Comparison of ENCODE assay signal across 20 cellular contexts in the genomic region with DNA sequence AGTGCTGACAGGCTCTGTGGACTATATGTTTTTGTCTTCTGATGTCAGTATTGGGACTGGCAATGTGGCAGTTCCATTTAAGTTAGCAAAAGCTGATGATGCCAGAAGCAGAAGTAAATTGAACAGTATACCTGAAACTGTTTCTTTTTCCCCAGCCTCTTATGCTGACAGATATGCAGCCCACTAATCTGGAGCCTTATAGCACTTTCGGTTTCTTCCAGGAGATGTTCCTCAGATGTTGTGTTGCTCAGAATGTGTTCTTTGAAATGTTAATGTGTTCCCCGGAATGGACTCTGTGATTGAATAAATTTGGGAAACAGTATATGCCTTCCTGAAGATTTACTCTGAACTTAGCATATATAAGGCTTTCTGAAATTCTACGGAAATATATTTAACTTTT.
A peak's percentile ranks its signal among the peaks of the same experiment; 100 is the strongest.
DNase-seq lines count a peak whose midpoint lies in the region; ATAC-seq, FAIRE-seq and TF ChIP-seq lines count a peak whose summit lies in the region.
"Had no signal": no experiment of that assay in that cellular context is flagged by ENCODE, and none has a peak within 500 bp of the region (broad histone marks: within the 10 kb centered on the region; RNA-seq: fewer than 3 reads in every experiment).

No MANE protein-coding gene starts in this region.

- POLR2A ChIA-PET in endothelial cell of umbilical vein (lab: Charles Lee), result no interaction called here

- H3K9me3 ChIP-seq in OCI-LY3 (ENCODE audit: insufficient read depth, low read length) (no peaks in the 10 kb centered on the region), endothelial cell of umbilical vein (replicated peaks; ENCODE audit: control insufficient read depth, insufficient read depth, low read length) (no peaks in the 10 kb centered on the region), neural progenitor cell (ENCODE audit: low read depth) (no peaks in the 10 kb centered on the region), heart left ventricle (peaks cover 0 to 10% (median 0%) of the 10 kb centered on the region in 12 donors), vagina (no peaks in the 10 kb centered on the region)
- H3K9me3 ChIP-seq: MG63 had no signal

- H3F3A ChIP-seq in neural progenitor cell (ENCODE audit: low read depth), result no peaks in the 10 kb centered on the region

- H4K20me1 ChIP-seq in OCI-LY3 (ENCODE audit: insufficient read depth, low read length), result no peaks in the 10 kb centered on the region
- H4K20me1 ChIP-seq in endothelial cell of umbilical vein (replicated peaks; ENCODE audit: control insufficient read depth, extremely low read depth, insufficient read depth, low read length), result no peaks in the 10 kb centered on the region
- H4K20me1 ChIP-seq in neural progenitor cell (ENCODE audit: low read depth), result no peaks in the 10 kb centered on the region

- 74 to 82% (median 76%) methylated on average over 3 of the region's 3 CpGs for WGBS in heart left ventricle, 4 donors

- H3K27me3 ChIP-seq in OCI-LY3 (ENCODE audit: low read depth, low read length) (no peaks in the 10 kb centered on the region), endothelial cell of umbilical vein (ENCODE audit: control insufficient read depth in 2 of 2, insufficient read depth in 2 of 2, low read length in 2 of 2) (no peaks in the 10 kb centered on the region), neural progenitor cell (no peaks in the 10 kb centered on the region), heart left ventricle (no peaks in the 10 kb centered on the region), vagina (no peaks in the 10 kb centered on the region)
- H3K27me3 ChIP-seq: MG63 had no signal

- H3K4me3 Mint-ChIP-seq in neural progenitor cell, result no peak overlapping the region
- H3K4me3 Mint-ChIP-seq: CD8-positive, alpha-beta T cell had no signal

- peaks cover 2% of the 10 kb centered on the region for H3K27me3 Mint-ChIP-seq in neural progenitor cell (ENCODE audit: insufficient read depth, low read depth)

- H3K79me2 ChIP-seq in OCI-LY3 (ENCODE audit: low read length) (no peaks in the 10 kb centered on the region), endothelial cell of umbilical vein (ENCODE audit: control insufficient read depth, insufficient read depth, low read length) (no peaks in the 10 kb centered on the region), neural progenitor cell (ENCODE audit: low read depth) (no peaks in the 10 kb centered on the region)

- no peak for FAIRE-seq in endothelial cell of umbilical vein (lab: Jason Lieb, UNC)
- FAIRE-seq: D721Med, RCC 7860 had no signal

- H3K27ac ChIP-seq in OCI-LY3 (ENCODE audit: low read length), result peak overlapping the region; percentile 15
- no peak overlapping the region for H3K27ac ChIP-seq in endothelial cell of umbilical vein (ENCODE audit: insufficient read depth, low read depth, low read length)
- H3K27ac ChIP-seq in neural progenitor cell, result no peak overlapping the region
- no peak overlapping the region for H3K27ac ChIP-seq in heart left ventricle
- no peak overlapping the region for H3K27ac ChIP-seq in vagina

- no peaks in the 10 kb centered on the region for H3K9me3 Mint-ChIP-seq in neural progenitor cell

- H3K4me2 ChIP-seq in OCI-LY3 (ENCODE audit: low read length) (peak overlapping the region; percentile 59), endothelial cell of umbilical vein (ENCODE audit: insufficient read depth, low read length) (no peak overlapping the region), neural progenitor cell (peak overlapping the region; percentile 2)

- BruUV-seq in endothelial cell of umbilical vein (replicated peaks; lab: Mats Ljungman, UMichigan), result no TSS peak

- H3K27ac Mint-ChIP-seq in neural progenitor cell, result peak overlapping the region; percentile 6
- H3K27ac Mint-ChIP-seq: CD8-positive, alpha-beta T cell had no signal

- H3K4me1 ChIP-seq in OCI-LY3 (ENCODE audit: low read length) (peaks cover 41% of the 10 kb centered on the region), endothelial cell of umbilical vein (ENCODE audit: control insufficient read depth, extremely low read depth, insufficient read depth, low read length) (no peaks in the 10 kb centered on the region), neural progenitor cell (peaks cover 7% of the 10 kb centered on the region), heart left ventricle (no peaks in the 10 kb centered on the region), vagina (no peaks in the 10 kb centered on the region)

- dilution Hi-C loops in endothelial cell of umbilical vein (cut with MboI; ENCODE audit: extremely low pct_ligation_motif_present, low sequenced_read_pairs), result no loop called here

- peak overlapping the region; percentile 38 for H3K4me3 ChIP-seq in OCI-LY3 (ENCODE audit: low read length)
- H3K4me3 ChIP-seq in endothelial cell of umbilical vein (replicated peaks in 1 of 3; ENCODE audit: insufficient read depth in 1 of 3, low read depth in 1 of 3, low read length in 3 of 3), result no peak overlapping the region
- no peak overlapping the region for H3K4me3 ChIP-seq in neural progenitor cell
- no peak overlapping the region for H3K4me3 ChIP-seq in heart left ventricle
- no peak overlapping the region for H3K4me3 ChIP-seq in vagina
- H3K4me3 ChIP-seq: MG63 had no signal

- H3K36me3 Mint-ChIP-seq in neural progenitor cell, result peaks cover 8% of the 10 kb centered on the region

- TF ChIP-seq POLR2A in endothelial cell of umbilical vein (IDR thresholded peaks at IDR 0.05; ENCODE audit: low read depth, low read length) (no peak), heart left ventricle (IDR thresholded peaks at IDR 0.05) (no peak), vagina (IDR thresholded peaks at IDR 0.05) (no peak)

- H3K9ac ChIP-seq in OCI-LY3 (ENCODE audit: low read length) (0 out of 2 replicates have a peak overlapping the region, but pooled peaks have one; percentile 11), endothelial cell of umbilical vein (replicated peaks; ENCODE audit: extremely low read depth, insufficient read depth, low read length) (no peak overlapping the region), neural progenitor cell (no peak overlapping the region)

- TF ChIP-seq CTCF in OCI-LY3 (IDR thresholded peaks at IDR 0.05; ENCODE audit: low read depth, low read length) (no peak), endothelial cell of umbilical vein (IDR thresholded peaks at IDR 0.05; ENCODE audit: extremely low read depth in 1 of 2, insufficient read depth in 1 of 2, low read depth in 1 of 2, low read length in 2 of 2) (no peak), neural progenitor cell (IDR thresholded peaks at IDR 0.05) (no peak), heart left ventricle (IDR thresholded peaks at IDR 0.05) (no peak), vagina (IDR thresholded peaks at IDR 0.05) (no peak)

- CTCF ChIA-PET in endothelial cell of umbilical vein (lab: Charles Lee), result no interaction called here

- H3K36me3 ChIP-seq in OCI-LY3 (replicated peaks; ENCODE audit: low read depth, low read length) (peaks cover 16% of the 10 kb centered on the region), endothelial cell of umbilical vein (ENCODE audit: control insufficient read depth in 2 of 2, extremely low read depth in 1 of 2, insufficient read depth in 2 of 2, low read length in 2 of 2) (no peaks in the 10 kb centered on the region), neural progenitor cell (no peaks in the 10 kb centered on the region), heart left ventricle (peaks cover 0 to 35% (median 23%) of the 10 kb centered on the region in 9 donors), vagina (peaks cover 0 to 16% of the 10 kb centered on the region in 2 donors)
- H3K36me3 ChIP-seq: MG63 had no signal

- ATAC-seq in GM21723 (IDR thresholded peaks at IDR 0.05; ENCODE audit: unreplicated experiment) (peak; percentile 51), heart left ventricle (no peak)
- no peak for ATAC-seq in stimulated activated naive CD8-positive, alpha-beta T cell treated with anti-CD3 and anti-CD28 coated beads, Interleukin-15, Interleukin-2, amounts not matched to agents 100 U/mL and 50 U/mL, for 24 hours
- ATAC-seq: CD8-positive, alpha-beta T cell; HCT116 had no signal

- peaks cover 7% of the 10 kb centered on the region for H3K4me1 Mint-ChIP-seq in neural progenitor cell

- intact Hi-C loops in endothelial cell of umbilical vein (cut with micrococcal nuclease) (no loop called here), heart left ventricle (cut with DNase I) (no loop called here), vagina (cut with DNase I) (no loop called here)

- peak; percentile 11 for DNase-seq in endothelial cell of umbilical vein (ENCODE audit: low read depth, low spot score)
- DNase-seq in neural progenitor cell (ENCODE audit: low spot score), result no peak
- no peak for DNase-seq in heart left ventricle
- no peak for DNase-seq in vagina (ENCODE audit: extremely low spot score in 2 of 2)
- no peak for DNase-seq in stimulated activated naive CD8-positive, alpha-beta T cell treated with anti-CD3 and anti-CD28 coated beads, Interleukin-15, Interleukin-2, amounts not matched to agents 100 U/mL and 50 U/mL, for 24 hours
- no peak for DNase-seq in activated CD4-positive, alpha-beta T cell treated with anti-CD3 and anti-CD28 coated beads for 48 hours
- DNase-seq: CD8-positive, alpha-beta T cell; DMS79 treated with DMSO at 0.1 percent for 48 hours; GF-D8; MG63; NCI-H1092 treated with DMSO at 0.1 percent for 48 hours; NCI-H187 treated with DMSO at 0.1 percent for 48 hours; NCI-H446; NCI-H748 treated with DMSO at 0.1 percent for 48 hours; SHP77 had no signal

- no peak overlapping the region for H2AFZ ChIP-seq in OCI-LY3 (ENCODE audit: low read depth, low read length)
- H2AFZ ChIP-seq in endothelial cell of umbilical vein (ENCODE audit: low read depth, low read length), result no peak overlapping the region
- H2AFZ ChIP-seq in neural progenitor cell (replicated peaks), result no peak overlapping the region

- H3K9me1 ChIP-seq in endothelial cell of umbilical vein (replicated peaks; ENCODE audit: control insufficient read depth, extremely low read depth, insufficient read depth, low read length), result no peaks in the 10 kb centered on the region

TF ChIP-seq in endothelial cell of umbilical vein, 7 proteins besides CTCF, POLR2A, EP300 and RAD21:
- TF ChIP-seq JUN (IDR thresholded peaks at IDR 0.05; ENCODE audit: borderline replicate concordance, insufficient read depth, insufficient read length, low read depth) (no peak), EZH2 (IDR thresholded peaks at IDR 0.05; ENCODE audit: borderline replicate concordance, low read depth, low read length, severe bottlenecking) (no peak), GATA2 (IDR thresholded peaks at IDR 0.05; ENCODE audit: insufficient read depth, insufficient read length, low read depth, low read length) (no peak), POLR2AphosphoS5 (IDR thresholded peaks at IDR 0.05; ENCODE audit: insufficient read depth, low read depth, low read length) (no peak), MYC (IDR thresholded peaks at IDR 0.05; ENCODE audit: low read depth, low read length) (no peak), FOS (IDR thresholded peaks at IDR 0.05; ENCODE audit: borderline replicate concordance, insufficient read depth, low read length) (no peak)
- TF ChIP-seq, protein P1, sequence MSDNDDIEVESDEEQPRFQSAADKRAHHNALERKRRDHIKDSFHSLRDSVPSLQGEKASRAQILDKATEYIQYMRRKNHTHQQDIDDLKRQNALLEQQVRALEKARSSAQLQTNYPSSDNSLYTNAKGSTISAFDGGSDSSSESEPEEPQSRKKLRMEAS (IDR thresholded peaks at IDR 0.05; ENCODE audit: insufficient read depth, insufficient read length), result no peak
